ENCODE assay signal across 24 cellular contexts in the genomic region with DNA sequence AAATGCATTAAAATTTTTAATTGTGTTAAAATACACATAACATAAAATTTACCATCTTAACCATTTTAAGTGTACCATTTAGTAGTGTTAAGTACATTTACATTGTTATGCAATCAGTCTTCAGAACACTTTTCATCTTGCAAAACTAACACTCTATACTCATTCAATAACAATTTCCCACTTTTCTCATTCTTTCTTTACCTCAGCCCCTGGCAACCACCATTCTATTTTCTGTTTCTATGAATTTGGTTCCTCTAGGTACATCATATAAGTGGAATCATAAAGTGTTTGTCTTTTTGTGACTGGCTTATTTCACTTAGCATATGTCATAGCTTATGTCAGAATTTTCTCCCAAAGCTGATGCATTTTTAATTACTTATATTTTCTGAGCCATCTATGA.
"Had no signal": no experiment of that assay in that cellular context is flagged by ENCODE, and none has a peak within 500 bp of the region (broad histone marks: within the 10 kb centered on the region; RNA-seq: fewer than 3 reads in every experiment).

No MANE protein-coding gene starts in this region.

- H3K9ac ChIP-seq: neural progenitor cell, parathyroid adenoma had no signal

- H3K4me1 ChIP-seq: neural progenitor cell, parathyroid adenoma, stomach, thyroid gland, vagina had no signal

- H3K27ac ChIP-seq: coronary artery, heart left ventricle, hepatocyte, left ventricle myocardium inferior, neural progenitor cell, parathyroid adenoma, stomach, thyroid gland, vagina had no signal

- FAIRE-seq: frontal cortex, islet of Langerhans had no signal

- H2AFZ ChIP-seq: hepatocyte, neural progenitor cell, parathyroid adenoma had no signal

- H3K4me3 ChIP-seq: coronary artery, heart left ventricle, hepatocyte, left ventricle myocardium inferior, mucosa of descending colon, neural progenitor cell, smooth muscle cell, stomach, thyroid gland, vagina had no signal

- H3K4me2 ChIP-seq: hepatocyte, neural progenitor cell, smooth muscle cell had no signal

- DNase-seq: heart left ventricle; left cardiac atrium; left ventricle myocardium inferior; mesenchymal stem cell; mucosa of descending colon; naive B cell; stimulated activated CD4-positive, alpha-beta T cell treated with anti-CD3 and anti-CD28 coated beads, Interleukin-12 subunit alpha, Interleukin-12 subunit beta, amount 100 ng/mL, for 4 hours; stimulated activated CD4-positive, alpha-beta T cell treated with anti-CD3 and anti-CD28 coated beads, Interleukin-1b, Interleukin-23, amount 100 ng/mL, for 48 hours; stimulated activated CD4-positive, alpha-beta T cell treated with anti-CD3 and anti-CD28 coated beads, Interleukin-4, amount 100 ng/mL, for 1 hour; stimulated activated CD8-positive, alpha-beta memory T cell treated with anti-CD3 and anti-CD28 coated beads, Interleukin-4, amount 100 ng/mL, for 48 hours; stimulated activated naive CD4-positive, alpha-beta T cell; stomach; thyroid gland; trophoblast cell had no signal

- H3K79me2 ChIP-seq: parathyroid adenoma had no signal

- ATAC-seq: heart left ventricle; left cardiac atrium; mucosa of descending colon; natural killer cell treated with Interleukin-12 subunit alpha and Interleukin-12 subunit beta and Interleukin-15 and Interleukin-18, amount 100 ng/mL, for 72 hours; sciatic nerve had no signal

- H3K36me3 ChIP-seq: neural progenitor cell, thyroid gland had no signal

- H3K27me3 ChIP-seq: heart left ventricle, hepatocyte, neural progenitor cell, stomach, thyroid gland, vagina had no signal

- H3K9me3 ChIP-seq: heart left ventricle, left ventricle myocardium inferior, mucosa of descending colon, stomach, thyroid gland, vagina had no signal
